Comparison of ENCODE assay signal across 12 cellular contexts in genomic region chr6:14454467-14454763, GRCh38.
DNase-seq lines count a peak whose midpoint lies in the region; ATAC-seq and TF ChIP-seq lines count a peak whose summit lies in the region.
"Had no signal": no experiment of that assay in that cellular context is flagged by ENCODE, and none has a peak within 500 bp of the region (broad histone marks: within the 10 kb centered on the region; RNA-seq: fewer than 3 reads in every experiment).

No MANE protein-coding gene starts in this region.

- H3K79me1 ChIP-seq in IMR-90 (ENCODE audit: low read depth in 1 of 2, low read length in 2 of 2) = no peaks in the 10 kb centered on the region

- no peak overlapping the region for H3K14ac ChIP-seq in IMR-90 (replicated peaks; ENCODE audit: low read depth, low read length)

- H4K20me1 ChIP-seq in IMR-90 (ENCODE audit: insufficient read depth, low read length) = no peaks in the 10 kb centered on the region
- H4K20me1 ChIP-seq in OCI-LY7 (ENCODE audit: insufficient read depth, low read length) = no peaks in the 10 kb centered on the region
- no peaks in the 10 kb centered on the region for H4K20me1 ChIP-seq in PC-3 (ENCODE audit: low read length)

- no peak for TF ChIP-seq RAD21 in IMR-90 (IDR thresholded peaks at IDR 0.05; ENCODE audit: low read length)

- dilution Hi-C loops in IMR-90 (cut with HindIII; ENCODE audit: low sequenced_read_pairs, unreplicated experiment) = no loop called here

- H3K9me2 ChIP-seq in OCI-LY7 (ENCODE audit: insufficient read depth, low read length) (no peaks in the 10 kb centered on the region), PC-3 (replicated peaks; ENCODE audit: low read length) (no peaks in the 10 kb centered on the region)

- intact Hi-C loops in IMR-90 (cut with micrococcal nuclease) (no loop called here), OCI-LY7 (cut with micrococcal nuclease; ENCODE audit: unreplicated experiment) (no loop called here), PC-3 (cut with micrococcal nuclease) (loop anchor here (10.0 kb wide), 1 partner anchor 240 kb away; no protein-coding TSS in a partner anchor)

- no peaks in the 10 kb centered on the region for H3K27me3 ChIP-seq in IMR-90 (ENCODE audit: control insufficient read depth, insufficient read depth, low read length)
- H3K27me3 ChIP-seq in PC-3 (ENCODE audit: low read length) = no peaks in the 10 kb centered on the region
- H3K27me3 ChIP-seq: MG63, uterus had no signal

- POLR2A ChIA-PET in IMR-90 (lab: Charles Lee; ENCODE audit: unreplicated experiment) (no interaction called here), OCI-LY7 (lab: Charles Lee) (interaction anchor here (0.6 kb wide), 1 partner anchor 55 kb away, joined by 3 read pairs; no protein-coding TSS in a partner anchor), PC-3 (lab: Charles Lee; ENCODE audit: unreplicated experiment) (no interaction called here)

- H2AFZ ChIP-seq in IMR-90 (replicated peaks; ENCODE audit: low read length, poor library complexity) (no peak overlapping the region), OCI-LY7 (ENCODE audit: low read length) (0 out of 2 replicates have a peak overlapping the region, but pooled peaks have one; percentile 9), PC-3 (ENCODE audit: low read length) (no peak overlapping the region)

- H3K4me1 ChIP-seq in IMR-90 (ENCODE audit: control insufficient read depth, insufficient read depth, low read length) = peaks cover 15% of the 10 kb centered on the region
- H3K4me1 ChIP-seq in OCI-LY7 (ENCODE audit: insufficient read depth, low read length, poor library complexity, severe bottlenecking) = peaks cover 4% of the 10 kb centered on the region
- peaks cover 21% of the 10 kb centered on the region for H3K4me1 ChIP-seq in PC-3 (ENCODE audit: insufficient read depth, low read length)
- H3K4me1 ChIP-seq: uterus had no signal

- no peak overlapping the region for H2BK5ac ChIP-seq in IMR-90 (ENCODE audit: low read depth, low read length, poor library complexity, severe bottlenecking)

- H3K27ac ChIP-seq in IMR-90 (ENCODE audit: insufficient read depth, low read length) (no peak overlapping the region), OCI-LY7 (ENCODE audit: low read depth, low read length, poor library complexity, severe bottlenecking) (no peak overlapping the region), PC-3 (ENCODE audit: low read length) (no peak overlapping the region)
- H3K27ac ChIP-seq: neutrophil, uterus had no signal

- H3K4me2 ChIP-seq in IMR-90 (ENCODE audit: low read depth, low read length) (no peak overlapping the region), OCI-LY7 (ENCODE audit: low read length) (no peak overlapping the region), PC-3 (ENCODE audit: low read length) (no peak overlapping the region)

- no peak overlapping the region for H3K56ac ChIP-seq in IMR-90 (ENCODE audit: extremely low read depth, insufficient read depth, low read length)

- no peak overlapping the region for H3K4me3 ChIP-seq in IMR-90 (ENCODE audit: insufficient read depth, low read depth, low read length)
- H3K4me3 ChIP-seq in OCI-LY7 (ENCODE audit: low read depth, low read length, poor library complexity, severe bottlenecking) = no peak overlapping the region
- H3K4me3 ChIP-seq in PC-3 (ENCODE audit: low read length) = no peak overlapping the region
- H3K4me3 ChIP-seq: MG63, uterus had no signal

- no peak overlapping the region for H4K91ac ChIP-seq in IMR-90 (ENCODE audit: insufficient read depth, low read depth, low read length)

- no peak overlapping the region for H4K8ac ChIP-seq in IMR-90 (ENCODE audit: low read depth in 2 of 2, low read length in 2 of 2)

- H3K9me3 ChIP-seq in IMR-90 (ENCODE audit: control insufficient read depth, insufficient read depth, low read length) (no peaks in the 10 kb centered on the region), OCI-LY7 (ENCODE audit: low read length) (no peaks in the 10 kb centered on the region), PC-3 (ENCODE audit: low read length) (no peaks in the 10 kb centered on the region)
- H3K9me3 ChIP-seq: MG63, neutrophil, uterus had no signal

- H3K9me1 ChIP-seq in IMR-90 (ENCODE audit: insufficient read depth, low read length) = peaks cover 4% of the 10 kb centered on the region; the same call in 1 of the 2 replicates

- DNase-seq in IMR-90 (no peak), OCI-LY7 (ENCODE audit: low spot score) (peak; percentile 19), cerebellar cortex (ENCODE audit: low spot score) (no peak), NCI-H446 treated with DMSO at 0.1 percent for 48 hours (lab: John Stamatoyannopoulos, UW) (no peak), PC-3 (no peak)
- peak; percentile 16 for DNase-seq in activated gamma-delta T cell treated with anti-CD3 and anti-CD28 coated beads, Interleukin-2, amount 50 U/mL, for 16 hours (ENCODE audit: low read depth)
- DNase-seq in stimulated activated CD4-positive, alpha-beta T cell treated with anti-CD3 and anti-CD28 coated beads, Interleukin-4, amount 100 ng/mL, for 1 hour = peak; percentile 30
- DNase-seq: EL, MG63, uterus had no signal

- H3K9ac ChIP-seq in IMR-90 (ENCODE audit: low read depth, low read length) (no peak overlapping the region), PC-3 (ENCODE audit: low read length) (no peak overlapping the region)

- CTCF ChIA-PET in IMR-90 (lab: Yijun Ruan, JAX) = interaction anchor here (0.7 kb wide), 1 partner anchor 257 kb away, joined by 3 read pairs; no protein-coding TSS in a partner anchor
- CTCF ChIA-PET in OCI-LY7 (lab: Charles Lee; ENCODE audit: unreplicated experiment) = no interaction called here
- CTCF ChIA-PET in PC-3 (lab: Charles Lee) = no interaction called here

- no peak overlapping the region for H2BK15ac ChIP-seq in IMR-90 (ENCODE audit: low read depth, low read length)

- WGBS in IMR-90 (ENCODE audit: extremely low coverage in 2 of 2, insufficient read length in 1 of 2), 2 experiments = 100% methylated on average over 1 of the region's 4 CpGs; no CpG with 5 or more reads in 1 of the 2 experiments

- no peak for ATAC-seq in IMR-90 (ENCODE audit: low read depth)
- no peak for ATAC-seq in HG02870 (IDR thresholded peaks at IDR 0.05; ENCODE audit: unreplicated experiment)
- no peak for ATAC-seq in PC-3

- no peak for TF ChIP-seq POLR2A in IMR-90 (IDR thresholded peaks at IDR 0.05; ENCODE audit: low read depth, low read length)

- H3K36me3 ChIP-seq in IMR-90 (ENCODE audit: control insufficient read depth, insufficient read depth, low read length) (no peaks in the 10 kb centered on the region), OCI-LY7 (ENCODE audit: insufficient read depth, low read length) (no peaks in the 10 kb centered on the region), PC-3 (ENCODE audit: low read depth, low read length) (no peaks in the 10 kb centered on the region)
- H3K36me3 ChIP-seq: MG63, neutrophil, uterus had no signal

- no peak overlapping the region for H4K5ac ChIP-seq in IMR-90 (ENCODE audit: low read depth, low read length)

- H3K23ac ChIP-seq in IMR-90 (ENCODE audit: low read depth, low read length) = no peak overlapping the region

- H3K79me2 ChIP-seq in OCI-LY7 (ENCODE audit: insufficient read depth, low read depth, low read length) (no peaks in the 10 kb centered on the region), PC-3 (ENCODE audit: low read length) (no peaks in the 10 kb centered on the region)

- H3K18ac ChIP-seq in IMR-90 (ENCODE audit: low read depth, low read length) = no peak overlapping the region

- no peaks in the 10 kb centered on the region for H3F3A ChIP-seq in PC-3 (ENCODE audit: low read length, unreplicated experiment)

- TF ChIP-seq CTCF in IMR-90 (conservative IDR thresholded peaks at IDR 0.05; ENCODE audit: low read depth, low read length) (no peak), OCI-LY7 (conservative IDR thresholded peaks at IDR 0.05; ENCODE audit: low read length) (no peak), PC-3 (conservative IDR thresholded peaks at IDR 0.05; ENCODE audit: low read depth, low read length) (no peak)

- BruUV-seq in IMR-90 (replicated peaks; lab: Mats Ljungman, UMichigan) (no TSS peak), OCI-LY7 (replicated peaks; lab: Mats Ljungman, UMichigan) (no TSS peak), PC-3 (replicated peaks; lab: Mats Ljungman, UMichigan) (no TSS peak)

- in situ Hi-C loops in IMR-90 (cut with MboI; ENCODE audit: low sequenced_read_pairs) = no loop called here

- H2BK20ac ChIP-seq in IMR-90 (ENCODE audit: low read depth, low read length) = no peak overlapping the region

- H3K4ac ChIP-seq in IMR-90 (ENCODE audit: low read depth, low read length) = no peak overlapping the region

- H2AK5ac ChIP-seq in IMR-90 (ENCODE audit: low read depth, low read length) = no peak overlapping the region

- peak overlapping the region; percentile 15 for H2AK9ac ChIP-seq in IMR-90 (replicated peaks; ENCODE audit: low read depth, low read length, poor library complexity)

- no peak overlapping the region for H2BK120ac ChIP-seq in IMR-90 (ENCODE audit: low read depth, low read length)

TF ChIP-seq in IMR-90, 13 proteins besides CTCF, POLR2A, EP300 and RAD21:
- TF ChIP-seq NFE2L2 (IDR thresholded peaks at IDR 0.05; ENCODE audit: low read depth, low read length) = no peak
- no peak for TF ChIP-seq RFX5 (IDR thresholded peaks at IDR 0.05; ENCODE audit: low read depth, low read length)

Comparison
In these comparisons a context has a peak if more than half of its experiments do, and no peak if none do; other contexts are left out.
1. DNase-seq: peak in OCI-LY7 (single experiment), activated gamma-delta T cell treated with anti-CD3 and anti-CD28 coated beads, Interleukin-2, amount 50 U/mL, for 16 hours (single experiment) and stimulated activated CD4-positive, alpha-beta T cell treated with anti-CD3 and anti-CD28 coated beads, Interleukin-4, amount 100 ng/mL, for 1 hour (single experiment); none in IMR-90 (single experiment), cerebellar cortex (single experiment), NCI-H446 treated with DMSO at 0.1 percent for 48 hours (single experiment) and PC-3 (single experiment).